Comparison of ENCODE assay signal across 12 cellular contexts in the genomic region with DNA sequence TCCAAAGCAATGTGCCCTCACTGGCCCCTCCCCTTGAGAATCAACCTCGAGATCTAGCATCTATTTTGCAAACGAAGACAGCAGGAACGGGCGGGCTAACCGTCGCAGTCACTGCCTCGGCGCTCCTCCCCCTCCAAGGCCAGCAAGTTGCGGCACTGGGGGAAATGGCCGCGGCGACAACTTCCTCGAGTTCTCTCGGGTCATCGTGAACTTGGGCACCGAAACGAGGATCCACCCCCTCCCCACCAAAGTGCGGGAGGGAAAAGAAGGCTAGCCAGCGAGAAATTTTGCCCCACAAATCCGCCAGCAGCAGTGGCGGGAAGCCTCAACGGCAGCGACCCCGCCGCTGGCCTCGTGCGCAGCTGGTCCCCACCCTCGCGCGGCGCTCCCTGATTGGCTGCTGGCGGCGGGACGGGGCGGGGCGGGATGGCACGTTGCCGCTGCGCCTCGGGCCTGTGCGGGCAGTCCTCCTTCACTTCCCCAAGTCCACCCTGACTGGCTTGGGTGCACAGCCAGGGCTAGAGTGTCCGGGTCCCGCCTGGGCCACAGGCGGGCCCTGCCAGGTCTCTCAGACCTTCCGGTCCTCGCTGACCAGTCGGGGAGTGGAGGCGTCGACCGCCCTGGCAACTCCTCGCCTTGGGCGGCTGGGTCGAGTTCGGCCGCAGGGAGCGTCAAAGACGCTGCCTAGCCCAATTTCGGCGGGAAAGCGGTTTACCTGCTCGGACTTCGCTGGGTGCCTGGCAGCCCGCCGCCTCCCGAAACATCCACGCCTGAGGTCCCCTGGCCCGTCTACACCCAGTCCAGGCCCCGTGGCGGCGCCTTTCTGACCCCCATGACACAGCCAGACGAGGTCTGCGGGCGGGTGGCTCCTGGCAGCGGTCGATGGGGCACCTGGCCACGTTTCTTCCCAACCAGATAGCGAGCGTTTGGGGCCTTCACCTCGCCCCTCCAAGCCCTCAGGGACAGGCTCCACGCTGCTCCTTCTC. TPM values are rescaled to one million over a fixed set of nuclear protein-coding genes. Genes with fewer than 3 reads are reported as not detected.
A peak's percentile ranks its signal among the peaks of the same experiment; 100 is the strongest.
DNase-seq lines count a peak whose midpoint lies in the region; ATAC-seq, FAIRE-seq and TF ChIP-seq lines count a peak whose summit lies in the region.
"Had no signal": no experiment of that assay in that cellular context is flagged by ENCODE, and none has a peak within 500 bp of the region (broad histone marks: within the 10 kb centered on the region; RNA-seq: fewer than 3 reads in every experiment).

A gene with protein sequence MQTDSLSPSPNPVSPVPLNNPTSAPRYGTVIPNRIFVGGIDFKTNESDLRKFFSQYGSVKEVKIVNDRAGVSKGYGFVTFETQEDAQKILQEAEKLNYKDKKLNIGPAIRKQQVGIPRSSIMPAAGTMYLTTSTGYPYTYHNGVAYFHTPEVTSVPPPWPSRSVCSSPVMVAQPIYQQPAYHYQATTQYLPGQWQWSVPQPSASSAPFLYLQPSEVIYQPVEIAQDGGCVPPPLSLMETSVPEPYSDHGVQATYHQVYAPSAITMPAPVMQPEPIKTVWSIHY (minus strand): TSS at position 364 of the 986 bp plus-strand sequence. CDS start 3,469 bp downstream, outside the sequence.

- no peak for ATAC-seq in Panc1
- no peak for ATAC-seq in activated CD4-positive, CD25-positive, alpha-beta regulatory T cell treated with anti-CD3 and anti-CD28 coated beads, Interleukin-2, amount 50 U/mL, for 24 hours
- ATAC-seq in GM21717 (IDR thresholded peaks at IDR 0.05; ENCODE audit: unreplicated experiment) = no peak

- H3K4me3 ChIP-seq in AG10803 (ENCODE audit: low read length) (peak within 1 kb of the TSS; percentile 38; the same call in 1 of the 2 replicates), Panc1 (ENCODE audit: low read depth in 2 of 2, low read length in 2 of 2) (peak within 1 kb of the TSS; percentile 13 to 37; a peak in 3 of 4 replicates), esophagus (ENCODE audit: low read depth in 1 of 2, low read length in 2 of 2) (peak within 1 kb of the TSS; percentile 29 to 35), osteoblast (ENCODE audit: insufficient read depth, low read length) (peak within 1 kb of the TSS; percentile 47)

- H3K79me2 ChIP-seq in osteoblast (ENCODE audit: insufficient read depth, low read length) = no peaks in the 10 kb centered on the region

- TF ChIP-seq CTCF in AG10803 (conservative IDR thresholded peaks at IDR 0.05; ENCODE audit: low read length) = no peak
- no peak for TF ChIP-seq CTCF in Panc1 (IDR thresholded peaks at IDR 0.05)
- TF ChIP-seq CTCF in osteoblast (IDR thresholded peaks at IDR 0.05; ENCODE audit: extremely low read depth, low read depth, low read length) = no peak

- POLR2A ChIA-PET in Panc1 (lab: Charles Lee) = no interaction called here

- H3K9me3 ChIP-seq in Panc1 (ENCODE audit: control insufficient read depth, insufficient read depth, low read depth, low read length) (no peaks in the 10 kb centered on the region), esophagus (ENCODE audit: control insufficient read depth in 2 of 2, insufficient read depth in 1 of 2, low read depth in 1 of 2, low read length in 1 of 2) (peaks cover 4 to 5% of the 10 kb centered on the region in 2 donors), osteoblast (ENCODE audit: low read depth, low read length) (no peaks in the 10 kb centered on the region)

- no peaks in the 10 kb centered on the region for H3K36me3 ChIP-seq in Panc1 (ENCODE audit: control insufficient read depth, insufficient read depth, low read length)
- H3K36me3 ChIP-seq in esophagus (ENCODE audit: control insufficient read depth in 2 of 2, insufficient read depth in 2 of 2, low read length in 1 of 2) = no peaks in the 10 kb centered on the region
- no peaks in the 10 kb centered on the region for H3K36me3 ChIP-seq in osteoblast (ENCODE audit: insufficient read depth, low read length)

- peak within 1 kb of the TSS; percentile 64 for H3K4me2 ChIP-seq in osteoblast (ENCODE audit: insufficient read depth, low read length)

- FAIRE-seq in GM19239 (lab: Jason Lieb, UNC) = no peak

- intact Hi-C loops in Panc1 (cut with micrococcal nuclease; ENCODE audit: unreplicated experiment) = no loop called here

- no peak within 1 kb of the TSS for H2AFZ ChIP-seq in osteoblast (ENCODE audit: low read length)

- no peaks in the 10 kb centered on the region for H4K20me1 ChIP-seq in osteoblast (ENCODE audit: insufficient read depth, low read length)

- in situ Hi-C loops in Panc1 (cut with HindIII; ENCODE audit: low pct_unique_long_range_greater_than_20kb, low sequenced_read_pairs) = no loop called here

- WGBS in esophagus, 2 donors = 85 to 91% methylated on average over 78 to 80 of the region's 80 CpGs

- BruUV-seq in Panc1 (replicated peaks; lab: Mats Ljungman, UMichigan) = no TSS peak

- no peaks in the 10 kb centered on the region for H3K4me1 ChIP-seq in Panc1 (ENCODE audit: control insufficient read depth, insufficient read depth, low read length)
- H3K4me1 ChIP-seq in esophagus (ENCODE audit: control insufficient read depth in 2 of 2, insufficient read depth in 2 of 2, low read length in 1 of 2) = peaks cover 2 to 4% of the 10 kb centered on the region in 2 donors
- no peaks in the 10 kb centered on the region for H3K4me1 ChIP-seq in osteoblast (ENCODE audit: insufficient read depth, low read length)

- H3K27me3 ChIP-seq in Panc1 (ENCODE audit: control insufficient read depth, insufficient read depth, low read length) = peaks cover 3% of the 10 kb centered on the region; the same call in 1 of the 2 replicates
- peaks cover 0 to 11% of the 10 kb centered on the region in 2 donors for H3K27me3 ChIP-seq in esophagus (ENCODE audit: control insufficient read depth in 1 of 2, insufficient read depth in 2 of 2, low read length in 2 of 2)
- H3K27me3 ChIP-seq in osteoblast (ENCODE audit: insufficient read depth, low read length) = peaks cover 26% of the 10 kb centered on the region

- H3K27ac ChIP-seq in Panc1 (ENCODE audit: low read length) = no peak within 1 kb of the TSS
- H3K27ac ChIP-seq in esophagus (ENCODE audit: low read depth in 2 of 2, low read length in 1 of 2) = no peak within 1 kb of the TSS
- no peak within 1 kb of the TSS for H3K27ac ChIP-seq in osteoblast (ENCODE audit: low read depth, low read length)

- no peak for DNase-seq in AG10803 (ENCODE audit: low read depth)
- DNase-seq in Panc1 (ENCODE audit: low read depth, low spot score) = no peak
- peak; percentile 65 for DNase-seq in osteoblast (ENCODE audit: insufficient read length, low spot score, missing footprints)
- DNase-seq in GM19239 (ENCODE audit: insufficient read length, low spot score) = no peak
- DNase-seq in HT-29 (ENCODE audit: low spot score) = no peak
- DNase-seq: DMS 273 treated with DMSO at 0.1 percent for 48 hours, SHP77 had no signal

- CTCF ChIA-PET in Panc1 (lab: Charles Lee) = no interaction called here

RNA-seq across cellular contexts. Expression of the gene that starts here (rescaled TPM):
- total RNA-seq in Panc1 (2021; ENCODE audit: unreplicated experiment) = not detected
- not detected for polyA plus RNA-seq in Panc1 (2012; ENCODE audit: insufficient read length)
- not detected for polyA plus RNA-seq in esophagus
- total RNA-seq in osteoblast = not detected in 2 replicates
- not detected in 2 replicates for total RNA-seq in HT-29 (2014; rRNA removed; shearing (Covaris generic))
- total RNA-seq: LHCN-M2 had no signal
- polyA plus RNA-seq: adipose tissue had no signal

Comparison
In these comparisons a context has a peak if more than half of its experiments do, and no peak if none do; other contexts are left out.
1. Peak in DNase-seq, H3K4me3 ChIP-seq and H3K4me2 ChIP-seq in osteoblast; RNA of the gene not detected or under 1 TPM.